14 cellular contexts compared by ENCODE assay signal in the genomic region with DNA sequence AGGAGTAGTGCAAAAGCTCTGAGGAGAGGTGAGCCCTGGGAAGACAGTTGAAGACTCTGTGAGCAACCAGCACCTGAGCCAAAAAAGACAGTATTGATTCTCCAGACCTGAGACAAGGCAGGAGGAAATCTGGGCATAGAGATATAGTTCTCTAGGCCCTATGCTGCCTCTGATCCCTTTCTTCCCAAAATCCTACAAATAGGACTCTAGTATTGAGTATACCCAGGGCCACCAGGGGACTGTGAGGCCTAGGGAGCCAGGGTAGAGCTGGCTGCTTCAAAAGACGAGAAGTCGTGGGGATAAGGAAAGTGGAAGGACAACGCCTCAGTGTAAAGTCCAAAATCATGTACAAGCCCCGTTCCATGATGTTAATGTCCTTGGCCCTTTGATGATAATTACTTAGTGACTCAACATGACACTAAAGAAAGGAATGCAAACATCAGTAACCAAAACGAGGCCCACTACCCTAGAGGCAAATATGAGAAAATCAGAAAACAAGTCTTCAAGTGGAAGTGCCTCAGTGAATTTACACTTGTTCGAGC.
DNase-seq lines count a peak whose midpoint lies in the region; ATAC-seq, FAIRE-seq and TF ChIP-seq lines count a peak whose summit lies in the region.
"Had no signal": no experiment of that assay in that cellular context is flagged by ENCODE, and none has a peak within 500 bp of the region (broad histone marks: within the 10 kb centered on the region; RNA-seq: fewer than 3 reads in every experiment).

No MANE protein-coding gene starts in this region.

- in situ Hi-C loops in GM13977 (cut with MboI; ENCODE audit: low pct_unique_long_range_greater_than_20kb, low sequenced_read_pairs, unreplicated experiment): no loop called here

- ATAC-seq in left colon: peak; percentile 99
- ATAC-seq in HG02885 (IDR thresholded peaks at IDR 0.05; ENCODE audit: poor library complexity, unreplicated experiment): no peak
- no peak for ATAC-seq in HG03571 (IDR thresholded peaks at IDR 0.05; ENCODE audit: unreplicated experiment)

- no peak for FAIRE-seq in D721Med (lab: Jason Lieb, UNC)
- FAIRE-seq: frontal cortex had no signal

- intact Hi-C loops in left colon (cut with DNase I, micrococcal nuclease): no loop called here

- TF ChIP-seq CTCF in D721Med (IDR thresholded peaks at IDR 0.05; ENCODE audit: insufficient read depth, missing control alignments) (no peak), GM13977 (IDR thresholded peaks at IDR 0.05; ENCODE audit: extremely low read depth, insufficient read depth, missing control alignments) (no peak)

- DNase-seq in AG20443 (ENCODE audit: low spot score): peak; percentile 51
- peak; percentile 54 for DNase-seq in HT1080 (ENCODE audit: low read depth)
- DNase-seq in astrocyte of the hippocampus (ENCODE audit: low read depth, low spot score): peak; percentile 38
- DNase-seq in left colon: peak; percentile 34 to 57
- no peak for DNase-seq in D721Med (ENCODE audit: insufficient read length, low spot score)
- no peak for DNase-seq in GM13977 (ENCODE audit: low spot score)
- DNase-seq: activated CD4-positive, alpha-beta T cell treated with anti-CD3 and anti-CD28 coated beads, Interleukin-2, amount 50 U/mL, for 48 hours; aorta; dorsolateral prefrontal cortex; MV-4-11; thyroid gland had no signal

Comparison
In these comparisons a context has a peak if more than half of its experiments do, and no peak if none do; other contexts are left out.
1. DNase-seq: peak in AG20443 (single experiment), HT1080 (single experiment), astrocyte of the hippocampus (single experiment) and left colon (2 of 2); none in D721Med (single experiment) and GM13977 (single experiment).